Comparison of ENCODE assay signal across 33 cellular contexts in genomic region chr18:63085611-63086010, GRCh38.
"Had no signal": no experiment of that assay in that cellular context is flagged by ENCODE, and none has a peak within 500 bp of the region (broad histone marks: within the 10 kb centered on the region; RNA-seq: fewer than 3 reads in every experiment).

No MANE protein-coding gene starts in this region.

- H3K27ac Mint-ChIP-seq: activated CD4-positive, alpha-beta T cell treated with anti-CD3 and anti-CD28 coated beads, Interleukin-2, amount 10 ng/mL, durations not matched to agents 24 days and 14 days; activated CD8-positive, alpha-beta T cell treated with anti-CD3 and anti-CD28 coated beads, Interleukin-2, amount 10 ng/mL, durations not matched to agents 7 days and 5 days; activated naive CD4-positive, alpha-beta T cell treated with anti-CD3 and anti-CD28 coated beads for 36 hours; activated naive CD4-positive, alpha-beta T cell treated with anti-CD3 and anti-CD28 coated beads, Interleukin-2, amount 50 U/mL, for 72 hours; activated T-cell treated with anti-CD3 and anti-CD28 coated beads, Interleukin-2, amount 50 U/mL, for 24 hours had no signal

- DNase-seq: activated CD4-positive, alpha-beta T cell treated with anti-CD3 and anti-CD28 coated beads for 1 hour; activated CD4-positive, alpha-beta T cell treated with anti-CD3 and anti-CD28 coated beads, Interleukin-2, amount 10 ng/mL, durations not matched to agents 24 days and 14 days; activated CD4-positive, alpha-beta T cell treated with anti-CD3 and anti-CD28 coated beads, Interleukin-2, amount 50 U/mL, for 4 hours; activated CD4-positive, CD25-positive, alpha-beta regulatory T cell; activated CD8-positive, alpha-beta T cell treated with anti-CD3 and anti-CD28 coated beads, Interleukin-2, amount 10 ng/mL, durations not matched to agents 7 days and 5 days; activated gamma-delta T cell treated with Interleukin-2 at 50 U/mL for 16 hours; activated naive CD4-positive, alpha-beta T cell treated with anti-CD3 and anti-CD28 coated beads for 36 hours; activated T-cell treated with anti-CD3 and anti-CD28 coated beads, Interleukin-2, amount 50 U/mL, for 24 hours; amniotic stem cell; aorta; brain microvascular endothelial cell; KG1; MM.1S; MV-4-11; NCI-H1092; NCI-H146; NCI-H187; NCI-H2029 treated with DMSO at 0.1 percent for 48 hours; NCI-H2171 treated with DMSO at 0.1 percent for 48 hours; NCI-H2227 treated with DMSO at 0.1 percent for 48 hours; NCI-H446; NCI-H510A treated with DMSO at 0.1 percent for 48 hours; NCI-H69; NCI-H82; SHP77; SJCRH30; T1000; WERI-Rb-1 had no signal

- ATAC-seq: activated CD8-positive, alpha-beta T cell treated with anti-CD3 and anti-CD28 coated beads, Interleukin-2, amount 10 ng/mL, durations not matched to agents 7 days and 5 days; Panc1 had no signal

- H3K4me3 Mint-ChIP-seq: activated CD4-positive, alpha-beta T cell treated with anti-CD3 and anti-CD28 coated beads, Interleukin-2, amount 10 ng/mL, durations not matched to agents 24 days and 14 days; activated CD8-positive, alpha-beta T cell treated with anti-CD3 and anti-CD28 coated beads, Interleukin-2, amount 10 ng/mL, durations not matched to agents 7 days and 5 days; activated naive CD4-positive, alpha-beta T cell treated with anti-CD3 and anti-CD28 coated beads for 36 hours; activated T-cell treated with anti-CD3 and anti-CD28 coated beads, Interleukin-2, amount 50 U/mL, for 24 hours; central memory CD8-positive, alpha-beta T cell had no signal

- H3K4me3 ChIP-seq: cardiac muscle cell, SJCRH30, SK-N-MC had no signal

- H3K27ac ChIP-seq: brain microvascular endothelial cell, cardiac muscle cell, SJCRH30, SK-N-MC, WERI-Rb-1 had no signal

- H3K9me3 Mint-ChIP-seq: activated CD4-positive, alpha-beta T cell treated with anti-CD3 and anti-CD28 coated beads, Interleukin-2, amount 10 ng/mL, durations not matched to agents 24 days and 14 days; activated naive CD4-positive, alpha-beta T cell treated with anti-CD3 and anti-CD28 coated beads, Interleukin-2, amount 50 U/mL, for 72 hours; activated T-cell treated with anti-CD3 and anti-CD28 coated beads, Interleukin-2, amount 50 U/mL, for 24 hours; central memory CD8-positive, alpha-beta T cell had no signal

- H3K4me1 Mint-ChIP-seq: activated CD4-positive, alpha-beta T cell treated with anti-CD3 and anti-CD28 coated beads, Interleukin-2, amount 10 ng/mL, durations not matched to agents 24 days and 14 days; central memory CD8-positive, alpha-beta T cell had no signal

- H3K4me1 ChIP-seq: SJCRH30 had no signal

- H3K27me3 Mint-ChIP-seq: activated T-cell treated with anti-CD3 and anti-CD28 coated beads, Interleukin-2, amount 50 U/mL, for 24 hours; central memory CD8-positive, alpha-beta T cell had no signal

- H3K36me3 Mint-ChIP-seq: activated naive CD4-positive, alpha-beta T cell treated with anti-CD3 and anti-CD28 coated beads, Interleukin-2, amount 50 U/mL, for 72 hours had no signal

- H3K36me3 ChIP-seq: brain microvascular endothelial cell, cardiac muscle cell, SJCRH30, WERI-Rb-1 had no signal

- H3K27me3 ChIP-seq: brain microvascular endothelial cell, cardiac muscle cell, SJCRH30 had no signal

- H3K9me3 ChIP-seq: SJCRH30 had no signal
